Comparison of ENCODE assay signal across 18 cellular contexts in the genomic region with DNA sequence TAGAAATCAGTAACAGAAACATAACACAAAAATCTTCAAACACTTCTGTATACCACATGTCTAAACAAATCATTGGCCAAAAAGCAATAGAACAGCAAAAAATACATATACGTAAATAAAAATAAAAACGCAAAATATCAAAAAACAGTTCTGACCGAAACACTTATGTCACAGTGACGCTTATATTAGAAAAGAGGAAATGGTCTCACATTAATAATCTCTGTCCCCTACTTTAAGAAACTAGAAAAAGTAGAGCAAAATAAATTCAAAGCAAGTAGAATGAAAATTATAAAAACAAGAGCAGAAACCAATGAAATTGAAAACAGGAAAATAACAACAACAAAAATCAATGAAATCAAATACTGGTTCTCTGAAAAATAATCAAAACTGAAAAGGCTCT.
"Had no signal": no experiment of that assay in that cellular context is flagged by ENCODE, and none has a peak within 500 bp of the region (broad histone marks: within the 10 kb centered on the region; RNA-seq: fewer than 3 reads in every experiment).

No MANE protein-coding gene starts in this region.

- H3K27me3 ChIP-seq: gastroesophageal sphincter, tibial artery, vagina had no signal

- FAIRE-seq: bronchial epithelial cell, islet of Langerhans had no signal

- H3K9me3 ChIP-seq: gastroesophageal sphincter, tibial artery, vagina had no signal

- H3K27ac ChIP-seq: gastroesophageal sphincter, tibial artery, vagina, WERI-Rb-1 had no signal

- ATAC-seq: activated CD8-positive, alpha-beta T cell treated with anti-CD3 and anti-CD28 coated beads for 36 hours; activated T-cell treated with anti-CD3 and anti-CD28 coated beads, Interleukin-2, amount 50 U/mL, for 4 hours; gastroesophageal sphincter; left colon; stimulated activated effector memory CD8-positive, alpha-beta T cell treated with anti-CD3 and anti-CD28 coated beads, Interleukin-12 subunit alpha, Interleukin-12 subunit beta, amount 100 ng/mL, for 72 hours had no signal

- H3K27ac Mint-ChIP-seq: activated CD8-positive, alpha-beta T cell treated with anti-CD3 and anti-CD28 coated beads for 36 hours; stimulated activated effector memory CD8-positive, alpha-beta T cell treated with anti-CD3 and anti-CD28 coated beads, Interleukin-12 subunit alpha, Interleukin-12 subunit beta, amount 100 ng/mL, for 72 hours; T-helper 1 cell treated with Interleukin-12 subunit alpha and Interleukin-12 subunit beta and Interleukin-4 antibody, amounts not matched to agents 30 μg/mL and 1 μg/mL, for 36 hours had no signal

- H3K4me3 Mint-ChIP-seq: activated CD8-positive, alpha-beta T cell treated with anti-CD3 and anti-CD28 coated beads for 36 hours; activated T-cell treated with anti-CD3 and anti-CD28 coated beads, Interleukin-2, amount 50 U/mL, for 4 hours; stimulated activated effector memory CD8-positive, alpha-beta T cell treated with anti-CD3 and anti-CD28 coated beads, Interleukin-12 subunit alpha, Interleukin-12 subunit beta, amount 100 ng/mL, for 72 hours; T-helper 1 cell treated with Interleukin-12 subunit alpha and Interleukin-12 subunit beta and Interleukin-4 antibody, amounts not matched to agents 30 μg/mL and 1 μg/mL, for 36 hours had no signal

- DNase-seq: activated CD4-positive, alpha-beta T cell treated with anti-CD3 and anti-CD28 coated beads for 4 hours; activated CD8-positive, alpha-beta T cell treated with anti-CD3 and anti-CD28 coated beads for 36 hours; activated effector memory CD4-positive, alpha-beta T cell treated with Interleukin-2 at 50 U/mL for 16 hours; activated T-cell treated with anti-CD3 and anti-CD28 coated beads, Interleukin-2, amount 50 U/mL, for 4 hours; aorta; erythroblast; left colon; posterior cingulate gyrus; retina; tibial artery; WERI-Rb-1 had no signal

- H3K9me3 Mint-ChIP-seq: activated T-cell treated with anti-CD3 and anti-CD28 coated beads, Interleukin-2, amount 50 U/mL, for 4 hours; stimulated activated effector memory CD8-positive, alpha-beta T cell treated with anti-CD3 and anti-CD28 coated beads, Interleukin-12 subunit alpha, Interleukin-12 subunit beta, amount 100 ng/mL, for 72 hours; T-helper 1 cell treated with Interleukin-12 subunit alpha and Interleukin-12 subunit beta and Interleukin-4 antibody, amounts not matched to agents 30 μg/mL and 1 μg/mL, for 36 hours had no signal

- H3K27me3 Mint-ChIP-seq: activated CD8-positive, alpha-beta T cell treated with anti-CD3 and anti-CD28 coated beads for 36 hours had no signal

- H3K4me3 ChIP-seq: gastroesophageal sphincter, lung, tibial artery, vagina had no signal

- H3K36me3 Mint-ChIP-seq: stimulated activated effector memory CD8-positive, alpha-beta T cell treated with anti-CD3 and anti-CD28 coated beads, Interleukin-12 subunit alpha, Interleukin-12 subunit beta, amount 100 ng/mL, for 72 hours had no signal

- H3K36me3 ChIP-seq: gastroesophageal sphincter, tibial artery, vagina, WERI-Rb-1 had no signal
